1 cellular context compared by ENCODE assay signal in genomic region chr20:16574656-16575355, GRCh38.
TF ChIP-seq lines count a peak whose summit lies in the region.

No MANE protein-coding gene starts in this region.

TF ChIP-seq in HepG2, 621 proteins besides CTCF, POLR2A, EP300 and RAD21 (continued from another document and continues in another):
- TF ChIP-seq ZSCAN9 (CRISPR knock-in tag; IDR thresholded peaks at IDR 0.05; ENCODE audit: borderline replicate concordance) (peak; percentile 64), TRIM22 (IDR thresholded peaks at IDR 0.05) (no peak), ZNF17 (CRISPR knock-in tag; IDR thresholded peaks at IDR 0.05) (no peak), ZSCAN21 (CRISPR knock-in tag; IDR thresholded peaks at IDR 0.05; ENCODE audit: borderline replicate concordance) (peak; percentile 71; the same call in 1 of the 2 replicates), ZNF790 (CRISPR knock-in tag; IDR thresholded peaks at IDR 0.05; ENCODE audit: borderline replicate concordance) (0 out of 2 replicates have a peak, but pooled peaks have one; percentile 30), ZNF747 (CRISPR knock-in tag; IDR thresholded peaks at IDR 0.05; ENCODE audit: borderline replicate concordance) (0 out of 2 replicates have a peak, but pooled peaks have one; percentile 71), POGK (CRISPR knock-in tag; conservative IDR thresholded peaks at IDR 0.05) (peak; percentile 92), HOMEZ (CRISPR knock-in tag; IDR thresholded peaks at IDR 0.05; ENCODE audit: low read depth) (0 out of 2 replicates have a peak, but pooled peaks have one; percentile 48), ZNF83 (CRISPR knock-in tag; IDR thresholded peaks at IDR 0.05; ENCODE audit: borderline replicate concordance) (no peak; the same call in 1 of the 2 replicates), HBP1 (CRISPR knock-in tag; IDR thresholded peaks at IDR 0.05; ENCODE audit: low read depth) (peak; percentile 77), PPARG (CRISPR knock-in tag; conservative IDR thresholded peaks at IDR 0.05) (no peak), RNF219 (CRISPR knock-in tag; IDR thresholded peaks at IDR 0.05) (no peak), ZNF138 (CRISPR knock-in tag; IDR thresholded peaks at IDR 0.05; ENCODE audit: low read depth) (no peak), ZNF12 (CRISPR knock-in tag; IDR thresholded peaks at IDR 0.05) (no peak; the same call in 1 of the 2 replicates), ZNF333 (CRISPR knock-in tag; IDR thresholded peaks at IDR 0.05; ENCODE audit: borderline replicate concordance) (no peak; the same call in 1 of the 2 replicates), AFF4 (CRISPR knock-in tag; IDR thresholded peaks at IDR 0.05) (no peak), ZZZ3 (CRISPR knock-in tag; IDR thresholded peaks at IDR 0.05; ENCODE audit: borderline replicate concordance) (peak; percentile 71; the same call in 1 of the 2 replicates), ZNF160 (CRISPR knock-in tag; IDR thresholded peaks at IDR 0.05) (0 out of 2 replicates have a peak, but pooled peaks have one; percentile 46), ATF4 (CRISPR knock-in tag; IDR thresholded peaks at IDR 0.05) (no peak), ZBTB7B (CRISPR knock-in tag; IDR thresholded peaks at IDR 0.05) (peak; percentile 88), REST (IDR thresholded peaks at IDR 0.05; ENCODE audit: borderline replicate concordance in 1 of 2, low read depth in 1 of 2, low read length in 2 of 2) (no peak; a peak in 1 of 4 replicates), SNAI1 (CRISPR knock-in tag; IDR thresholded peaks at IDR 0.05; ENCODE audit: borderline replicate concordance) (no peak), ZNF670 (CRISPR knock-in tag; IDR thresholded peaks at IDR 0.05; ENCODE audit: borderline replicate concordance) (no peak), ZNF589 (CRISPR knock-in tag; conservative IDR thresholded peaks at IDR 0.05) (no peak), ZKSCAN8 (CRISPR knock-in tag; IDR thresholded peaks at IDR 0.05; ENCODE audit: borderline replicate concordance) (peak; percentile 85), ZMYM2 (CRISPR knock-in tag; IDR thresholded peaks at IDR 0.05) (no peak; the same call in 1 of the 2 replicates), ZNF841 (CRISPR knock-in tag; IDR thresholded peaks at IDR 0.05; ENCODE audit: borderline replicate concordance) (no peak), DMTF1 (CRISPR knock-in tag; IDR thresholded peaks at IDR 0.05) (no peak), GATAD1 (CRISPR knock-in tag; IDR thresholded peaks at IDR 0.05) (peak; percentile 85), DR1 (CRISPR knock-in tag; IDR thresholded peaks at IDR 0.05) (peak; percentile 67; the same call in 1 of the 2 replicates), TEAD3 (CRISPR knock-in tag; optimal IDR thresholded peaks at IDR 0.05; ENCODE audit: borderline replicate concordance) (peak; percentile 44)
